Comparison of ENCODE assay signal across 9 cellular contexts in genomic region chr14:64541261-64541970, GRCh38. TPM values are rescaled to one million over a fixed set of nuclear protein-coding genes. Genes with fewer than 3 reads are reported as not detected.
DNase-seq lines count a peak whose midpoint lies in the region; ATAC-seq lines count a peak whose summit lies in the region.
"Had no signal": no experiment of that assay in that cellular context is flagged by ENCODE, and none has a peak within 500 bp of the region (broad histone marks: within the 10 kb centered on the region; RNA-seq: fewer than 3 reads in every experiment).

No MANE protein-coding gene starts in this region.

- ATAC-seq in activated CD4-positive, alpha-beta T cell treated with anti-CD3 and anti-CD28 coated beads for 36 hours: no peak
- no peak for ATAC-seq in activated naive CD4-positive, alpha-beta T cell treated with anti-CD3 and anti-CD28 coated beads, Interleukin-2, amount 50 U/mL, for 72 hours
- ATAC-seq in HG03159 (IDR thresholded peaks at IDR 0.05; ENCODE audit: unreplicated experiment) (no peak), GM21515 (IDR thresholded peaks at IDR 0.05; ENCODE audit: unreplicated experiment) (no peak)

- peak; percentile 32 for DNase-seq in activated CD4-positive, alpha-beta T cell treated with anti-CD3 and anti-CD28 coated beads for 36 hours
- no peak for DNase-seq in activated CD4-positive, alpha-beta T cell treated with anti-CD3 and anti-CD28 coated beads, Interleukin-2, amount 50 U/mL, for 4 hours
- DNase-seq in activated naive CD4-positive, alpha-beta T cell treated with anti-CD3 and anti-CD28 coated beads, Interleukin-2, amount 50 U/mL, for 72 hours (ENCODE audit: low spot score in 2 of 2): peak; percentile 8 to 63
- DNase-seq in immature natural killer cell: no peak
- DNase-seq in substantia nigra (lab: John Stamatoyannopoulos, UW): peak in 24 of 49 donors; percentile 11 to 62 (median 46)
- no peak for DNase-seq in Kasumi-1 (lab: John Stamatoyannopoulos, UW)

- H3K4me3 Mint-ChIP-seq in activated CD4-positive, alpha-beta T cell treated with anti-CD3 and anti-CD28 coated beads for 36 hours: peak overlapping the region; percentile 81
- H3K4me3 Mint-ChIP-seq in immature natural killer cell: peak overlapping the region; percentile 94 to 98 (median 94)

- no peak overlapping the region for H3K27ac Mint-ChIP-seq in activated CD4-positive, alpha-beta T cell treated with anti-CD3 and anti-CD28 coated beads for 36 hours
- peak overlapping the region; percentile 44 to 88 for H3K27ac Mint-ChIP-seq in activated naive CD4-positive, alpha-beta T cell treated with anti-CD3 and anti-CD28 coated beads, Interleukin-2, amount 50 U/mL, for 72 hours
- H3K27ac Mint-ChIP-seq in immature natural killer cell: peak overlapping the region in 2 of 6 donors; percentile 30 to 52

- POLR2A ChIA-PET in activated CD4-positive, alpha-beta T cell treated with anti-CD3 and anti-CD28 coated beads for 36 hours (lab: Charles Lee): interaction anchor here (0.6 to 1.8 kb wide), 5 partner anchors 10 to 153 kb away, joined by 3 to 9 read pairs (median 3); partner anchors contain the start of gene MTHFD1

- peaks cover 39% of the 10 kb centered on the region for H3K27me3 Mint-ChIP-seq in activated CD4-positive, alpha-beta T cell treated with anti-CD3 and anti-CD28 coated beads for 36 hours
- H3K27me3 Mint-ChIP-seq in immature natural killer cell (ENCODE audit: low read depth in 3 of 3): peaks cover 9 to 31% (median 21%) of the 10 kb centered on the region in 3 donors

- intact Hi-C loops in activated CD4-positive, alpha-beta T cell treated with anti-CD3 and anti-CD28 coated beads for 36 hours (cut with DNase I, micrococcal nuclease): loop anchor here in 1 of 2 experiments (2.0 kb wide), 1 partner anchor 95 kb away; no protein-coding TSS in a partner anchor

- CTCF ChIA-PET in activated CD4-positive, alpha-beta T cell treated with anti-CD3 and anti-CD28 coated beads for 36 hours (lab: Charles Lee): interaction anchor here (1.7 kb wide), 1 partner anchor 39 kb away, joined by 8 read pairs; no protein-coding TSS in a partner anchor

- H3K4me1 Mint-ChIP-seq in activated CD4-positive, alpha-beta T cell treated with anti-CD3 and anti-CD28 coated beads for 36 hours: peaks cover 28% of the 10 kb centered on the region
- H3K4me1 Mint-ChIP-seq in immature natural killer cell: peaks cover 35 to 40% of the 10 kb centered on the region in 2 donors

- peaks cover 6% of the 10 kb centered on the region for H3K9me3 Mint-ChIP-seq in activated CD4-positive, alpha-beta T cell treated with anti-CD3 and anti-CD28 coated beads for 36 hours (ENCODE audit: low read depth)
- H3K9me3 Mint-ChIP-seq in activated naive CD4-positive, alpha-beta T cell treated with anti-CD3 and anti-CD28 coated beads, Interleukin-2, amount 50 U/mL, for 72 hours: peaks cover 4 to 12% of the 10 kb centered on the region in 2 donors
- H3K9me3 Mint-ChIP-seq in immature natural killer cell: peaks cover 0 to 2% (median 0%) of the 10 kb centered on the region in 6 donors

- H3K27ac ChIP-seq in substantia nigra (ENCODE audit: low read depth, low read length, poor library complexity, severe bottlenecking): peak overlapping the region; percentile 91
- H3K27ac ChIP-seq: HL-60 had no signal

- H3K36me3 Mint-ChIP-seq in activated CD4-positive, alpha-beta T cell treated with anti-CD3 and anti-CD28 coated beads for 36 hours (ENCODE audit: low read depth): peaks cover 11% of the 10 kb centered on the region
- H3K36me3 Mint-ChIP-seq in activated naive CD4-positive, alpha-beta T cell treated with anti-CD3 and anti-CD28 coated beads, Interleukin-2, amount 50 U/mL, for 72 hours: peaks cover 33 to 34% of the 10 kb centered on the region in 2 donors
- peaks cover 0 to 3% (median 0%) of the 10 kb centered on the region in 3 donors for H3K36me3 Mint-ChIP-seq in immature natural killer cell

RNA-seq across cellular contexts. Expression of gene HSPA2, which starts 0.9 kb away (rescaled TPM):
- total RNA-seq in activated CD4-positive, alpha-beta T cell treated with anti-CD3 and anti-CD28 coated beads for 36 hours: 1 to 10 TPM; 3.2 to 4.1 TPM
- total RNA-seq in activated naive CD4-positive, alpha-beta T cell treated with anti-CD3 and anti-CD28 coated beads, Interleukin-2, amount 50 U/mL, for 72 hours: 1 to 10 TPM; 4.1 to 8.2 TPM
- 1 to 10 TPM in 1 of 3 donors, under 1 TPM in 2; 0.11 to 1.2 (median 0.73) TPM for polyA plus RNA-seq in immature natural killer cell

RNA-seq across cellular contexts. Expression of gene PPP1R36, which starts 8.3 kb away (rescaled TPM):
- under 1 TPM in 1 of 2 experiments, not detected in 1; 0.14 TPM for total RNA-seq in activated CD4-positive, alpha-beta T cell treated with anti-CD3 and anti-CD28 coated beads for 36 hours
- total RNA-seq in activated naive CD4-positive, alpha-beta T cell treated with anti-CD3 and anti-CD28 coated beads, Interleukin-2, amount 50 U/mL, for 72 hours: not detected
- under 1 TPM in 2 of 3 donors, not detected in 1; 0.47 to 0.81 TPM for polyA plus RNA-seq in immature natural killer cell

RNA-seq across cellular contexts. Expression of gene ZBTB1, which starts 36.8 kb away (rescaled TPM):
- 10 to 100 TPM; 41.4 to 45.0 TPM for total RNA-seq in activated CD4-positive, alpha-beta T cell treated with anti-CD3 and anti-CD28 coated beads for 36 hours
- total RNA-seq in activated naive CD4-positive, alpha-beta T cell treated with anti-CD3 and anti-CD28 coated beads, Interleukin-2, amount 50 U/mL, for 72 hours: 10 to 100 TPM; 49.6 to 69.7 TPM
- polyA plus RNA-seq in immature natural killer cell: 100 to 1,000 TPM in 1 of 3 donors, 10 to 100 TPM in 2; 53.5 to 123 (median 70.9) TPM

RNA-seq across cellular contexts. Expression of gene ZBTB25, which starts 37.8 kb away (rescaled TPM):
- total RNA-seq in activated CD4-positive, alpha-beta T cell treated with anti-CD3 and anti-CD28 coated beads for 36 hours: 10 to 100 TPM; 32.7 to 40.0 TPM
- total RNA-seq in activated naive CD4-positive, alpha-beta T cell treated with anti-CD3 and anti-CD28 coated beads, Interleukin-2, amount 50 U/mL, for 72 hours: 10 to 100 TPM; 38.1 to 50.7 TPM
- 10 to 100 TPM in 2 of 3 donors, 1 to 10 TPM in 1; 9.9 to 23.1 (median 15.3) TPM for polyA plus RNA-seq in immature natural killer cell

Comparison
In these comparisons a context has a peak if more than half of its experiments do, and no peak if none do; other contexts are left out.
1. DNase-seq: peak in activated CD4-positive, alpha-beta T cell treated with anti-CD3 and anti-CD28 coated beads for 36 hours (single experiment) and activated naive CD4-positive, alpha-beta T cell treated with anti-CD3 and anti-CD28 coated beads, Interleukin-2, amount 50 U/mL, for 72 hours (2 of 2); none in activated CD4-positive, alpha-beta T cell treated with anti-CD3 and anti-CD28 coated beads, Interleukin-2, amount 50 U/mL, for 4 hours (0 of 2), immature natural killer cell (0 of 3) and Kasumi-1 (0 of 2).